In genomic region chr15:57079446-57079845, GRCh38 we compare ENCODE assay signal across 11 cellular contexts.
DNase-seq lines count a peak whose midpoint lies in the region; ATAC-seq and TF ChIP-seq lines count a peak whose summit lies in the region.
"Had no signal": no experiment of that assay in that cellular context is flagged by ENCODE, and none has a peak within 500 bp of the region (broad histone marks: within the 10 kb centered on the region; RNA-seq: fewer than 3 reads in every experiment).

No MANE protein-coding gene starts in this region.

- no peaks in the 10 kb centered on the region for H3K27me3 ChIP-seq in BLaER1 treated with 17β-estradiol and CSF1 and Interleukin-3, amounts not matched to agents 10 nM and 100 nM
- H3K27me3 ChIP-seq in layer of hippocampus (ENCODE audit: control insufficient read depth, insufficient read depth, low read length), result no peaks in the 10 kb centered on the region
- H3K27me3 ChIP-seq: upper lobe of right lung had no signal

- peaks cover 4% of the 10 kb centered on the region for H3K9me3 Mint-ChIP-seq in type B pancreatic cell
- H3K9me3 Mint-ChIP-seq: activated naive CD8-positive, alpha-beta T cell treated with anti-CD3 and anti-CD28 coated beads, Interleukin-2, amount 50 U/mL, for 24 hours had no signal

- no peak for ATAC-seq in HG03469 (IDR thresholded peaks at IDR 0.05; ENCODE audit: unreplicated experiment)
- ATAC-seq: activated naive CD8-positive, alpha-beta T cell treated with anti-CD3 and anti-CD28 coated beads, Interleukin-2, amount 50 U/mL, for 24 hours; upper lobe of right lung had no signal

- no peak overlapping the region for H3K4me3 Mint-ChIP-seq in type B pancreatic cell
- H3K4me3 Mint-ChIP-seq: activated naive CD8-positive, alpha-beta T cell treated with anti-CD3 and anti-CD28 coated beads, Interleukin-2, amount 50 U/mL, for 24 hours had no signal

- H3K9ac ChIP-seq in BLaER1 treated with 17β-estradiol and CSF1 and Interleukin-3, amounts not matched to agents 10 nM and 100 nM, result no peak overlapping the region

- no peaks in the 10 kb centered on the region for H3K9me3 ChIP-seq in BLaER1 treated with 17β-estradiol and CSF1 and Interleukin-3, amounts not matched to agents 10 nM and 100 nM (replicated peaks in 1 of 11)
- H3K9me3 ChIP-seq: upper lobe of right lung had no signal

- H3K4me2 ChIP-seq in BLaER1 treated with 17β-estradiol and CSF1 and Interleukin-3, amounts not matched to agents 10 nM and 100 nM, result peak overlapping the region in 6 of 11 experiments; percentile 15 to 83 (median 72); a peak in 10 of 22 replicates

- no peak overlapping the region for H3K27ac Mint-ChIP-seq in type B pancreatic cell
- H3K27ac Mint-ChIP-seq: activated naive CD8-positive, alpha-beta T cell treated with anti-CD3 and anti-CD28 coated beads, Interleukin-2, amount 50 U/mL, for 24 hours had no signal

- DNase-seq in Jurkat, Clone E6-1 (ENCODE audit: low read depth, low spot score), result peak; percentile 32
- DNase-seq in astrocyte of the hippocampus (ENCODE audit: low read depth, low spot score) (peak; percentile 44), foreskin fibroblast (no peak), type B pancreatic cell (ENCODE audit: extremely low spot score, unreplicated experiment) (no peak)
- no peak for DNase-seq in activated CD4-positive, alpha-beta T cell treated with anti-CD3 and anti-CD28 coated beads for 4 hours
- DNase-seq: activated naive CD8-positive, alpha-beta T cell treated with anti-CD3 and anti-CD28 coated beads, Interleukin-2, amount 50 U/mL, for 24 hours; NCI-H1436 treated with DMSO at 0.1 percent for 48 hours; upper lobe of right lung had no signal

- no peak overlapping the region for H3K4me3 ChIP-seq in BLaER1 treated with 17β-estradiol and CSF1 and Interleukin-3, amounts not matched to agents 10 nM and 100 nM
- H3K4me3 ChIP-seq in Jurkat, Clone E6-1 (ENCODE audit: low read length), result no peak overlapping the region
- H3K4me3 ChIP-seq in foreskin fibroblast (ENCODE audit: low read depth in 1 of 2, low read length in 2 of 2), result no peak overlapping the region
- H3K4me3 ChIP-seq: upper lobe of right lung had no signal

- H4K20me1 ChIP-seq in BLaER1 treated with 17β-estradiol and CSF1 and Interleukin-3, amounts not matched to agents 10 nM and 100 nM, result peaks cover 6 to 97% (median 44%) of the 10 kb centered on the region in 11 experiments; a peak in 15 of 22 replicates

- no peaks in the 10 kb centered on the region for H3K27me3 Mint-ChIP-seq in type B pancreatic cell
- H3K27me3 Mint-ChIP-seq: activated naive CD8-positive, alpha-beta T cell treated with anti-CD3 and anti-CD28 coated beads, Interleukin-2, amount 50 U/mL, for 24 hours had no signal

- peaks cover 22% of the 10 kb centered on the region for H3K4me1 Mint-ChIP-seq in type B pancreatic cell (ENCODE audit: unreplicated experiment)

- H3K36me3 Mint-ChIP-seq in type B pancreatic cell, result peaks cover 8% of the 10 kb centered on the region

- no peak for TF ChIP-seq CTCF in foreskin fibroblast (IDR thresholded peaks at IDR 0.05; ENCODE audit: low read depth, low read length)
- no peak for TF ChIP-seq CTCF in type B pancreatic cell (conservative IDR thresholded peaks at IDR 0.05)

- H3K4me1 ChIP-seq in BLaER1 treated with 17β-estradiol and CSF1 and Interleukin-3, amounts not matched to agents 10 nM and 100 nM, result peaks cover 9 to 52% (median 22%) of the 10 kb centered on the region in 10 experiments; a peak in 19 of 20 replicates

- H3K27ac ChIP-seq in BLaER1 treated with 17β-estradiol and CSF1 and Interleukin-3, amounts not matched to agents 10 nM and 100 nM, result peak overlapping the region in 2 of 11 experiments; percentile 40 to 51; a peak in 4 of 22 replicates
- peak overlapping the region; percentile 13 for H3K27ac ChIP-seq in layer of hippocampus (ENCODE audit: low read depth, low read length)
- H3K27ac ChIP-seq: upper lobe of right lung had no signal

- H3K36me3 ChIP-seq in BLaER1 treated with 17β-estradiol and CSF1 and Interleukin-3, amounts not matched to agents 10 nM and 100 nM, result peaks cover 0 to 11% (median 0%) of the 10 kb centered on the region in 11 experiments; a peak in 3 of 22 replicates
- H3K36me3 ChIP-seq: upper lobe of right lung had no signal

Comparison
In these comparisons a context has a peak if more than half of its experiments do, and no peak if none do; other contexts are left out.
1. DNase-seq: peak in Jurkat, Clone E6-1 (single experiment) and astrocyte of the hippocampus (single experiment); none in foreskin fibroblast (0 of 2), type B pancreatic cell (single experiment) and activated CD4-positive, alpha-beta T cell treated with anti-CD3 and anti-CD28 coated beads for 4 hours (0 of 2).